In genomic region chr11:118619444-118620205, GRCh38 we compare ENCODE assay signal across 9 cellular contexts.
DNase-seq lines count a peak whose midpoint lies in the region; ATAC-seq and FAIRE-seq lines count a peak whose summit lies in the region.
"Had no signal": no experiment of that assay in that cellular context is flagged by ENCODE, and none has a peak within 500 bp of the region (broad histone marks: within the 10 kb centered on the region; RNA-seq: fewer than 3 reads in every experiment).

No MANE protein-coding gene starts in this region.

- no peak for ATAC-seq in GM21515 (IDR thresholded peaks at IDR 0.05; ENCODE audit: unreplicated experiment)
- ATAC-seq in GM18498 (IDR thresholded peaks at IDR 0.05; ENCODE audit: unreplicated experiment): no peak
- ATAC-seq in HG03460 (IDR thresholded peaks at IDR 0.05; ENCODE audit: unreplicated experiment): no peak

- no peaks in the 10 kb centered on the region for H3K9me3 ChIP-seq in stomach smooth muscle (ENCODE audit: control insufficient read depth in 2 of 2, low read length in 2 of 2)
- H3K9me3 ChIP-seq: neutrophil had no signal

- peak; percentile 63 for FAIRE-seq in HTR-8/SVneo (lab: Jason Lieb, UNC)

- peaks cover 63% of the 10 kb centered on the region for H3K4me1 ChIP-seq in stomach smooth muscle (ENCODE audit: control insufficient read depth, insufficient read depth, low read length)

- peak; percentile 75 for DNase-seq in HTR-8/SVneo (ENCODE audit: insufficient read length, low spot score)
- peak; percentile 15 to 60 for DNase-seq in hippocampal formation (lab: John Stamatoyannopoulos, UW)
- no peak for DNase-seq in activated naive CD4-positive, alpha-beta T cell treated with anti-CD3 and anti-CD28 coated beads, Interleukin-2, amount 50 U/mL, for 16 hours

- peaks cover 23 to 24% of the 10 kb centered on the region in 2 donors for H3K36me3 ChIP-seq in stomach smooth muscle (ENCODE audit: control insufficient read depth in 2 of 2, insufficient read depth in 2 of 2, low read length in 2 of 2)
- H3K36me3 ChIP-seq: neutrophil had no signal

- no peak overlapping the region for H3K4me3 ChIP-seq in stomach smooth muscle (ENCODE audit: low read length in 2 of 2)

- H3K27me3 ChIP-seq in stomach smooth muscle (ENCODE audit: control insufficient read depth in 1 of 2, insufficient read depth in 2 of 2, low read length in 2 of 2): no peaks in the 10 kb centered on the region

- peak overlapping the region; percentile 91 for H3K27ac ChIP-seq in angular gyrus (ENCODE audit: low read depth, low read length)
- peak overlapping the region; percentile 53 for H3K27ac ChIP-seq in stomach smooth muscle (ENCODE audit: low read length)
- H3K27ac ChIP-seq: neutrophil had no signal

- H3K9ac ChIP-seq in stomach smooth muscle (ENCODE audit: low read length in 2 of 2): no peak overlapping the region
